ENCODE assay signal across 19 cellular contexts in genomic region chr15:31953573-31953972, GRCh38.
"Had no signal": no experiment of that assay in that cellular context is flagged by ENCODE, and none has a peak within 500 bp of the region (broad histone marks: within the 10 kb centered on the region; RNA-seq: fewer than 3 reads in every experiment).

No MANE protein-coding gene starts in this region.

- ATAC-seq: activated CD8-positive, alpha-beta memory T cell treated with anti-CD3 and anti-CD28 coated beads, Interleukin-2, amount 10 ng/mL, durations not matched to agents 7 days and 5 days; left colon; stimulated activated naive CD8-positive, alpha-beta T cell treated with anti-CD3 and anti-CD28 coated beads, Interleukin-15, amount 100 ng/mL, for 72 hours had no signal

- H3K4me1 Mint-ChIP-seq: activated CD8-positive, alpha-beta memory T cell treated with anti-CD3 and anti-CD28 coated beads, Interleukin-2, amount 10 ng/mL, durations not matched to agents 7 days and 5 days; activated naive CD4-positive, alpha-beta T cell treated with anti-CD3 and anti-CD28 coated beads, Interleukin-2, amount 50 U/mL, for 24 hours; nephron; stimulated activated naive CD8-positive, alpha-beta T cell treated with anti-CD3 and anti-CD28 coated beads, Interleukin-15, amount 100 ng/mL, for 72 hours had no signal

- H3K27me3 ChIP-seq: esophagus squamous epithelium, thyroid gland, uterus had no signal

- DNase-seq: activated CD4-positive, alpha-beta T cell treated with anti-CD3 and anti-CD28 coated beads, Interleukin-2, amount 50 U/mL, for 48 hours; activated CD4-positive, CD25-positive, alpha-beta regulatory T cell treated with anti-CD3 and anti-CD28 coated beads, Interleukin-2, amount 50 U/mL, for 72 hours; activated CD8-positive, alpha-beta memory T cell treated with anti-CD3 and anti-CD28 coated beads, Interleukin-2, amount 10 ng/mL, durations not matched to agents 7 days and 5 days; activated effector memory CD4-positive, alpha-beta T cell treated with Interleukin-2 at 50 U/mL for 16 hours; activated T-cell treated with anti-CD3 and anti-CD28 coated beads, Interleukin-2, amount 50 U/mL, for 24 hours; dermis blood vessel endothelial cell; esophagus squamous epithelium; foreskin fibroblast; glutamatergic neuron; left colon; stimulated activated CD4-positive, alpha-beta T cell treated with anti-CD3 and anti-CD28 coated beads, Interleukin-4, amount 100 ng/mL, for 1 hour; stimulated activated CD8-positive, alpha-beta memory T cell treated with anti-CD3 and anti-CD28 coated beads, Interleukin-4, amount 100 ng/mL, for 48 hours; stimulated activated naive CD8-positive, alpha-beta T cell treated with anti-CD3 and anti-CD28 coated beads, Interleukin-15, amount 100 ng/mL, for 72 hours; thyroid gland; uterus had no signal

- H3K27ac ChIP-seq: esophagus squamous epithelium, thyroid gland, uterus had no signal

- H3K4me3 Mint-ChIP-seq: activated CD8-positive, alpha-beta memory T cell treated with anti-CD3 and anti-CD28 coated beads, Interleukin-2, amount 10 ng/mL, durations not matched to agents 7 days and 5 days; activated naive CD4-positive, alpha-beta T cell treated with anti-CD3 and anti-CD28 coated beads, Interleukin-2, amount 50 U/mL, for 24 hours; activated T-cell treated with anti-CD3 and anti-CD28 coated beads, Interleukin-2, amount 50 U/mL, for 24 hours; nephron; stimulated activated naive CD8-positive, alpha-beta T cell treated with anti-CD3 and anti-CD28 coated beads, Interleukin-15, amount 100 ng/mL, for 72 hours; T-helper 2 cell treated with Interferon-gamma antibody and Interleukin-4, amounts not matched to agents 5 μg/mL and 100 μg/mL, for 36 hours had no signal

- H3K36me3 ChIP-seq: esophagus squamous epithelium, thyroid gland, uterus had no signal

- H3K36me3 Mint-ChIP-seq: activated CD8-positive, alpha-beta memory T cell treated with anti-CD3 and anti-CD28 coated beads, Interleukin-2, amount 10 ng/mL, durations not matched to agents 7 days and 5 days; brain had no signal

- H3K4me1 ChIP-seq: esophagus squamous epithelium, thyroid gland, uterus had no signal

- H3K27me3 Mint-ChIP-seq: brain had no signal

- H3K4me3 ChIP-seq: esophagus squamous epithelium, thyroid gland, uterus had no signal

- H3K9me3 ChIP-seq: thyroid gland, uterus had no signal

- H3K27ac Mint-ChIP-seq: activated CD8-positive, alpha-beta memory T cell treated with anti-CD3 and anti-CD28 coated beads, Interleukin-2, amount 10 ng/mL, durations not matched to agents 7 days and 5 days; activated naive CD4-positive, alpha-beta T cell treated with anti-CD3 and anti-CD28 coated beads, Interleukin-2, amount 50 U/mL, for 24 hours; activated T-cell treated with anti-CD3 and anti-CD28 coated beads, Interleukin-2, amount 50 U/mL, for 24 hours; nephron; stimulated activated naive CD8-positive, alpha-beta T cell treated with anti-CD3 and anti-CD28 coated beads, Interleukin-15, amount 100 ng/mL, for 72 hours; T-helper 2 cell treated with Interferon-gamma antibody and Interleukin-4, amounts not matched to agents 5 μg/mL and 100 μg/mL, for 36 hours had no signal
